Comparison of ENCODE assay signal across 15 cellular contexts in genomic region chr15:77795446-77795845, GRCh38.
DNase-seq lines count a peak whose midpoint lies in the region; ATAC-seq, FAIRE-seq and TF ChIP-seq lines count a peak whose summit lies in the region.
"Had no signal": no experiment of that assay in that cellular context is flagged by ENCODE, and none has a peak within 500 bp of the region (broad histone marks: within the 10 kb centered on the region; RNA-seq: fewer than 3 reads in every experiment).

No MANE protein-coding gene starts in this region.

- H3K4ac ChIP-seq in H1 (replicated peaks; ENCODE audit: insufficient read length, low read depth, low read length), result no peak overlapping the region

- H3K27me3 ChIP-seq in cardiac muscle cell (no peaks in the 10 kb centered on the region), H1 (replicated peaks in 1 of 4; ENCODE audit: control insufficient read depth in 3 of 4, extremely low read depth in 1 of 4, insufficient read depth in 3 of 4, low read length in 3 of 4) (no peaks in the 10 kb centered on the region)
- H3K27me3 ChIP-seq: BLaER1 treated with 17β-estradiol and CSF1 and Interleukin-3, amounts not matched to agents 10 nM and 100 nM had no signal

- no peak for TF ChIP-seq CTCF in cardiac muscle cell (IDR thresholded peaks at IDR 0.05; ENCODE audit: low read depth, low read length)
- TF ChIP-seq CTCF in H1 (IDR thresholded peaks at IDR 0.05; ENCODE audit: control extremely low read depth in 1 of 3, insufficient read depth in 1 of 3, low read depth in 1 of 3, low read length in 3 of 3), result no peak
- no peak for TF ChIP-seq CTCF in activated CD8-positive, alpha-beta T cell treated with anti-CD3 and anti-CD28 coated beads for 36 hours (IDR thresholded peaks at IDR 0.05)
- TF ChIP-seq CTCF in mucosa of descending colon (IDR thresholded peaks at IDR 0.05), result no peak

- no peak overlapping the region for H3K56ac ChIP-seq in H1 (replicated peaks; ENCODE audit: insufficient read length, low read depth, low read length)

- no peak overlapping the region for H3K4me2 ChIP-seq in H1 (ENCODE audit: insufficient read depth in 1 of 2, low read depth in 2 of 2, low read length in 2 of 2)
- H3K4me2 ChIP-seq: BLaER1 treated with 17β-estradiol and CSF1 and Interleukin-3, amounts not matched to agents 10 nM and 100 nM had no signal

- no peak overlapping the region for H3K9ac ChIP-seq in H1 (replicated peaks in 1 of 4; ENCODE audit: extremely low read depth in 1 of 4, low read depth in 3 of 4, low read length in 3 of 4)
- H3K9ac ChIP-seq: BLaER1 treated with 17β-estradiol and CSF1 and Interleukin-3, amounts not matched to agents 10 nM and 100 nM had no signal

- no peak for TF ChIP-seq POLR2A in H1 (IDR thresholded peaks at IDR 0.05; ENCODE audit: control extremely low read depth in 1 of 2, low read depth in 2 of 2, low read length in 2 of 2)

- H4K5ac ChIP-seq in H1 (ENCODE audit: insufficient read length, low read depth, low read length), result no peak overlapping the region

- no peaks in the 10 kb centered on the region for H3K4me1 Mint-ChIP-seq in activated CD8-positive, alpha-beta T cell treated with anti-CD3 and anti-CD28 coated beads for 36 hours (ENCODE audit: low read depth)
- H3K4me1 Mint-ChIP-seq: CD4-positive, CD25-positive, alpha-beta regulatory T cell; IgD-negative memory B cell had no signal

- H3K18ac ChIP-seq in H1 (ENCODE audit: extremely low read depth, low read length), result no peak overlapping the region

- H4K91ac ChIP-seq in H1 (replicated peaks; ENCODE audit: insufficient read length, low read length), result no peak overlapping the region

- H2BK5ac ChIP-seq in H1 (ENCODE audit: low read depth, low read length), result no peak overlapping the region

- H3K23ac ChIP-seq in H1 (ENCODE audit: insufficient read length), result no peak overlapping the region

- H3K27me3 Mint-ChIP-seq in activated CD8-positive, alpha-beta T cell treated with anti-CD3 and anti-CD28 coated beads for 36 hours, result no peaks in the 10 kb centered on the region
- H3K27me3 Mint-ChIP-seq: CD4-positive, CD25-positive, alpha-beta regulatory T cell had no signal

- H3K4me3 ChIP-seq in cardiac muscle cell (no peak overlapping the region), H1 (ENCODE audit: extremely low read depth in 1 of 4, insufficient read depth in 2 of 4, low read depth in 3 of 4, low read length in 4 of 4) (no peak overlapping the region), mucosa of descending colon (no peak overlapping the region)
- H3K4me3 ChIP-seq: BLaER1 treated with 17β-estradiol and CSF1 and Interleukin-3, amounts not matched to agents 10 nM and 100 nM; HAP-1 had no signal

- no peaks in the 10 kb centered on the region for H4K20me1 ChIP-seq in H1 (replicated peaks in 1 of 2; ENCODE audit: control insufficient read depth in 1 of 2, insufficient read depth in 2 of 2, low read length in 2 of 2)

- POLR2A ChIA-PET in H1 (lab: Charles Lee; ENCODE audit: partially characterized antibody), result no interaction called here
- POLR2A ChIA-PET in activated CD8-positive, alpha-beta T cell treated with anti-CD3 and anti-CD28 coated beads for 36 hours (lab: Charles Lee), result no interaction called here

- intact Hi-C loops in Right ventricle myocardium inferior (cut with DNase I), result no loop called here
- intact Hi-C loops in activated CD8-positive, alpha-beta T cell treated with anti-CD3 and anti-CD28 coated beads for 36 hours (cut with micrococcal nuclease), result no loop called here
- intact Hi-C loops in mucosa of descending colon (cut with DNase I, micrococcal nuclease), result no loop called here

- no peak overlapping the region for H4K8ac ChIP-seq in H1 (ENCODE audit: extremely low read depth, insufficient read depth, low read length)

- H3K36me3 ChIP-seq in cardiac muscle cell, result no peaks in the 10 kb centered on the region
- no peaks in the 10 kb centered on the region for H3K36me3 ChIP-seq in H1 (ENCODE audit: control insufficient read depth in 2 of 4, insufficient read depth in 4 of 4, low read length in 3 of 4)
- no peaks in the 10 kb centered on the region for H3K36me3 ChIP-seq in mucosa of descending colon (ENCODE audit: low read depth)
- H3K36me3 ChIP-seq: BLaER1 treated with 17β-estradiol and CSF1 and Interleukin-3, amounts not matched to agents 10 nM and 100 nM; HAP-1 had no signal

- ATAC-seq in Right ventricle myocardium inferior, result no peak
- ATAC-seq in activated CD8-positive, alpha-beta T cell treated with anti-CD3 and anti-CD28 coated beads for 36 hours, result no peak
- no peak for ATAC-seq in mucosa of descending colon

- H3K4me1 ChIP-seq in cardiac muscle cell (ENCODE audit: low read depth) (no peaks in the 10 kb centered on the region), H1 (replicated peaks in 1 of 4; ENCODE audit: control insufficient read depth in 3 of 4, insufficient read depth in 4 of 4, low read length in 3 of 4) (0 out of 7 replicates have a peak, but pooled peaks cover 0 to 3% (median 0%) of the 10 kb centered on the region in 4 experiments), mucosa of descending colon (ENCODE audit: low read depth) (no peaks in the 10 kb centered on the region)
- H3K4me1 ChIP-seq: HAP-1 had no signal

- H3K9me3 ChIP-seq in cardiac muscle cell (ENCODE audit: low read depth) (no peaks in the 10 kb centered on the region), H1 (ENCODE audit: insufficient read depth in 2 of 2, low read depth in 1 of 2, low read length in 1 of 2) (no peaks in the 10 kb centered on the region), mucosa of descending colon (no peaks in the 10 kb centered on the region)
- H3K9me3 ChIP-seq: BLaER1 treated with 17β-estradiol and CSF1 and Interleukin-3, amounts not matched to agents 10 nM and 100 nM; HAP-1 had no signal

- no peaks in the 10 kb centered on the region for H3K36me3 Mint-ChIP-seq in activated CD8-positive, alpha-beta T cell treated with anti-CD3 and anti-CD28 coated beads for 36 hours (ENCODE audit: low read depth)
- H3K36me3 Mint-ChIP-seq: CD4-positive, CD25-positive, alpha-beta regulatory T cell; IgD-negative memory B cell had no signal

- H2BK20ac ChIP-seq in H1 (ENCODE audit: low read length), result no peak overlapping the region

- H3K9me3 Mint-ChIP-seq in activated CD8-positive, alpha-beta T cell treated with anti-CD3 and anti-CD28 coated beads for 36 hours, result no peaks in the 10 kb centered on the region

- H3K14ac ChIP-seq in H1 (ENCODE audit: insufficient read length), result no peak overlapping the region

- no peaks in the 10 kb centered on the region for H3K79me2 ChIP-seq in H1 (ENCODE audit: control insufficient read depth in 1 of 2, insufficient read depth in 2 of 2, low read length in 2 of 2)

- H2AK5ac ChIP-seq in H1 (ENCODE audit: low read depth, low read length), result 0 out of 2 replicates have a peak overlapping the region, but pooled peaks have one; percentile 53

- FAIRE-seq in H1 (lab: Jason Lieb, UNC), result no peak

- no peak overlapping the region for H2BK15ac ChIP-seq in H1 (ENCODE audit: low read length)

- no peak overlapping the region for H2AFZ ChIP-seq in H1 (ENCODE audit: low read length)

- H2BK120ac ChIP-seq in H1 (replicated peaks; ENCODE audit: low read depth, low read length), result no peak overlapping the region

- TF ChIP-seq EP300 in Ishikawa (IDR thresholded peaks at IDR 0.05; ENCODE audit: borderline replicate concordance) (no peak), H1 (IDR thresholded peaks at IDR 0.05; ENCODE audit: borderline replicate concordance in 1 of 2, low read depth in 2 of 2, low read length in 2 of 2) (no peak)

- no peak for TF ChIP-seq RAD21 in Ishikawa (IDR thresholded peaks at IDR 0.05; ENCODE audit: low read depth)
- TF ChIP-seq RAD21 in H1 (IDR thresholded peaks at IDR 0.05 in 1 of 2, conservative IDR thresholded peaks at IDR 0.05 in 1 of 2; ENCODE audit: low read depth in 2 of 2, low read length in 2 of 2), result no peak

- H2BK12ac ChIP-seq in H1 (ENCODE audit: low read depth, low read length), result no peak overlapping the region

- DNase-seq in cardiac muscle cell (ENCODE audit: low read depth in 1 of 2, low spot score in 1 of 2), result peak; percentile 5 to 59
- DNase-seq in Right ventricle myocardium inferior (ENCODE audit: missing footprints), result no peak
- DNase-seq in H1 (ENCODE audit: low read depth in 1 of 2, low spot score in 2 of 2), result no peak
- no peak for DNase-seq in activated CD8-positive, alpha-beta T cell treated with anti-CD3 and anti-CD28 coated beads for 36 hours
- DNase-seq in mucosa of descending colon, result no peak
- no peak for DNase-seq in HPDE6-E6E7 (ENCODE audit: extremely low spot score)
- DNase-seq: 8988T; ACHN; CD4-positive, CD25-positive, alpha-beta regulatory T cell; DMS53; GOT3 had no signal

- H3K23me2 ChIP-seq in H1 (ENCODE audit: low read depth, low read length), result no peaks in the 10 kb centered on the region

- no peaks in the 10 kb centered on the region; the same call in 1 of the 2 replicates for H3K79me1 ChIP-seq in H1 (ENCODE audit: low read depth, low read length)

- H3K4me3 Mint-ChIP-seq in activated CD8-positive, alpha-beta T cell treated with anti-CD3 and anti-CD28 coated beads for 36 hours, result no peak overlapping the region
- H3K4me3 Mint-ChIP-seq: CD4-positive, CD25-positive, alpha-beta regulatory T cell; IgD-negative memory B cell had no signal

- CTCF ChIA-PET in H1 (lab: Charles Lee; ENCODE audit: partially characterized antibody), result interaction anchor here (5.8 kb wide), 1 partner anchor 8 kb away, joined by 78 read pairs; no protein-coding TSS in a partner anchor
- CTCF ChIA-PET in activated CD8-positive, alpha-beta T cell treated with anti-CD3 and anti-CD28 coated beads for 36 hours (lab: Charles Lee), result no interaction called here

- H3K27ac ChIP-seq in cardiac muscle cell (no peak overlapping the region), H1 (ENCODE audit: low read depth, low read length) (no peak overlapping the region)
- H3K27ac ChIP-seq: BLaER1 treated with 17β-estradiol and CSF1 and Interleukin-3, amounts not matched to agents 10 nM and 100 nM had no signal

- 87% methylated on average over 10 of the region's 10 CpGs; no CpG with 5 or more reads in 1 of the 2 experiments for WGBS in H1 (ENCODE audit: extremely low coverage in 1 of 2, insufficient coverage in 1 of 2, insufficient read length in 1 of 2, insufficient replicate concordance in 2 of 2, low coverage in 1 of 2, low lambda C conversion rate in 2 of 2, missing lambda C conversion rate in 1 of 2), 2 experiments

- no peak overlapping the region for H3K27ac Mint-ChIP-seq in activated CD8-positive, alpha-beta T cell treated with anti-CD3 and anti-CD28 coated beads for 36 hours
- H3K27ac Mint-ChIP-seq: CD4-positive, CD25-positive, alpha-beta regulatory T cell; IgD-negative memory B cell had no signal

TF ChIP-seq in Ishikawa, 13 proteins besides CTCF, POLR2A, EP300 and RAD21 (continues in another document):
- TF ChIP-seq TAF1 (IDR thresholded peaks at IDR 0.05; ENCODE audit: low read depth), result no peak
- TF ChIP-seq TEAD4 (IDR thresholded peaks at IDR 0.05), result no peak
- TF ChIP-seq CREB1 (IDR thresholded peaks at IDR 0.05; ENCODE audit: low read depth), result no peak
- no peak for TF ChIP-seq FOXM1 (IDR thresholded peaks at IDR 0.05; ENCODE audit: borderline replicate concordance, low read depth)

TF ChIP-seq in H1, 55 proteins besides CTCF, POLR2A, EP300 and RAD21:
- TF ChIP-seq MAX (IDR thresholded peaks at IDR 0.05), result 0 out of 2 replicates have a peak, but pooled peaks have one; percentile 23
- TF ChIP-seq JUND (IDR thresholded peaks at IDR 0.05; ENCODE audit: low read length), result no peak

Comparison
In these comparisons a context has a peak if more than half of its experiments do, and no peak if none do; other contexts are left out.
1. DNase-seq: peak in cardiac muscle cell (2 of 2); none in Right ventricle myocardium inferior (single experiment), H1 (0 of 2), activated CD8-positive, alpha-beta T cell treated with anti-CD3 and anti-CD28 coated beads for 36 hours (single experiment), mucosa of descending colon (0 of 3) and HPDE6-E6E7 (single experiment).